In the genomic region with DNA sequence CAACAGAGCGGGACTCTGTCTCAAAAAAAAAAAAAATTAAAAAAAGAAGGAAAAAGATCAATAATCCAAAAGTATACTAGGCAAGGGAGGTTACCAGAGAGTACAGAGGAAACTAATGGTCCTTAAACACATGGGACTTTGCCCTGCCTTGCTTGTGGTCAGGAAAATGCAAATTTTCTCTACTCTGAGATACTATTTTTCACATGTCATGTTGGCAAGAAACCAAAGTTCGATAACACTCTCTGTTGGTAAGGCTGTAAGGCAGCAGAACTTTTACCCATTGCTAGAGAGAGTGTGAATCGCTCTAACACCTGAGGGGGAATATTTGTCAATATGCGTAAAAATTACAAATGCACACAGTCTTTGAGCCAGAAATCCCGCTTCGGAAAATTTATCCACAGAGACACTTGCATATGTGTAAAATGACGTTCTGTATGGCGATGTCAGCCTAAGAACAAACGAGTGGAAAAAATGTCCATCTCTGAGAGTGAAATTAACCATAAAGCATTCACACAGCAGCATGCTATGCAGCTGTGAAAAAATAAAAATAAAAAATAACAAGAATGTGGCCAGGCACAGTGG, we compare ENCODE assay signal across 11 cellular contexts. TPM values are rescaled to one million over a fixed set of nuclear protein-coding genes. Genes with fewer than 3 reads are reported as not detected.
DNase-seq lines count a peak whose midpoint lies in the region; ATAC-seq and TF ChIP-seq lines count a peak whose summit lies in the region.
"Had no signal": no experiment of that assay in that cellular context is flagged by ENCODE, and none has a peak within 500 bp of the region (broad histone marks: within the 10 kb centered on the region; RNA-seq: fewer than 3 reads in every experiment).

No MANE protein-coding gene starts in this region.

- TF ChIP-seq CTCF in PC-3 (conservative IDR thresholded peaks at IDR 0.05; ENCODE audit: low read depth, low read length), result no peak

- CTCF ChIA-PET in PC-3 (lab: Charles Lee), result no interaction called here

- no peak overlapping the region for H2AFZ ChIP-seq in PC-3 (ENCODE audit: low read length)

- H3K9me3 Mint-ChIP-seq in memory B cell, result no peaks in the 10 kb centered on the region
- no peaks in the 10 kb centered on the region for H3K9me3 Mint-ChIP-seq in T-helper 2 cell treated with Interferon-gamma antibody and Interleukin-4, amounts not matched to agents 5 μg/mL and 100 μg/mL, for 36 hours

- H3K36me3 ChIP-seq in PC-3 (ENCODE audit: low read depth, low read length), result no peaks in the 10 kb centered on the region

- DNase-seq in memory B cell (ENCODE audit: low spot score in 2 of 2), result peak in 1 of 2 donors; percentile 52
- DNase-seq in PC-3, result no peak
- DNase-seq in stimulated activated CD8-positive, alpha-beta memory T cell treated with anti-CD3 and anti-CD28 coated beads, Interleukin-4, amount 100 ng/mL, for 48 hours, result no peak
- no peak for DNase-seq in cortex of kidney (lab: John Stamatoyannopoulos, UW)
- no peak for DNase-seq in T-helper 2 cell treated with Interferon-gamma antibody and Interleukin-4, amounts not matched to agents 5 μg/mL and 100 μg/mL, for 36 hours (ENCODE audit: low spot score)

- no peaks in the 10 kb centered on the region for H3K4me1 ChIP-seq in PC-3 (ENCODE audit: insufficient read depth, low read length)

- H3K36me3 Mint-ChIP-seq in memory B cell, result no peaks in the 10 kb centered on the region
- H3K36me3 Mint-ChIP-seq in T-helper 2 cell treated with Interferon-gamma antibody and Interleukin-4, amounts not matched to agents 5 μg/mL and 100 μg/mL, for 36 hours (ENCODE audit: low read depth), result no peaks in the 10 kb centered on the region

- ATAC-seq in GM18861 (IDR thresholded peaks at IDR 0.05; ENCODE audit: unreplicated experiment), result peak; percentile 85
- ATAC-seq in GM21723 (IDR thresholded peaks at IDR 0.05; ENCODE audit: unreplicated experiment), result peak; percentile 80
- ATAC-seq in HG03558 (IDR thresholded peaks at IDR 0.05; ENCODE audit: extremely low read depth, unreplicated experiment), result peak; percentile 62
- peak; percentile 91 for ATAC-seq in memory B cell (ENCODE audit: low read depth)
- ATAC-seq in PC-3, result no peak

- H3K27ac Mint-ChIP-seq in memory B cell, result peak overlapping the region; percentile 91
- no peak overlapping the region for H3K27ac Mint-ChIP-seq in T-helper 2 cell treated with Interferon-gamma antibody and Interleukin-4, amounts not matched to agents 5 μg/mL and 100 μg/mL, for 36 hours

- BruUV-seq in PC-3 (replicated peaks; lab: Mats Ljungman, UMichigan), result no TSS peak

- POLR2A ChIA-PET in PC-3 (lab: Charles Lee; ENCODE audit: unreplicated experiment), result no interaction called here

- H3K27me3 ChIP-seq in PC-3 (ENCODE audit: low read length), result no peaks in the 10 kb centered on the region

- no peaks in the 10 kb centered on the region for H4K20me1 ChIP-seq in PC-3 (ENCODE audit: low read length)

- H3K79me2 ChIP-seq in PC-3 (ENCODE audit: low read length), result no peaks in the 10 kb centered on the region

- no peaks in the 10 kb centered on the region for H3K9me3 ChIP-seq in PC-3 (ENCODE audit: low read length)

- peaks cover 23% of the 10 kb centered on the region for H3K4me1 Mint-ChIP-seq in memory B cell
- peaks cover 7% of the 10 kb centered on the region for H3K4me1 Mint-ChIP-seq in T-helper 2 cell treated with Interferon-gamma antibody and Interleukin-4, amounts not matched to agents 5 μg/mL and 100 μg/mL, for 36 hours (ENCODE audit: low read depth)

- no peak overlapping the region for H3K9ac ChIP-seq in PC-3 (ENCODE audit: low read length)

- intact Hi-C loops in PC-3 (cut with micrococcal nuclease), result no loop called here

- H3K27me3 Mint-ChIP-seq in memory B cell, result no peaks in the 10 kb centered on the region
- H3K27me3 Mint-ChIP-seq in T-helper 2 cell treated with Interferon-gamma antibody and Interleukin-4, amounts not matched to agents 5 μg/mL and 100 μg/mL, for 36 hours (ENCODE audit: low read depth), result no peaks in the 10 kb centered on the region

- no peaks in the 10 kb centered on the region for H3K9me2 ChIP-seq in PC-3 (replicated peaks; ENCODE audit: low read length)

- H3F3A ChIP-seq in PC-3 (ENCODE audit: low read length, unreplicated experiment), result no peaks in the 10 kb centered on the region

- H3K27ac ChIP-seq in PC-3 (ENCODE audit: low read length), result no peak overlapping the region

- peak overlapping the region; percentile 77 for H3K4me3 Mint-ChIP-seq in memory B cell
- H3K4me3 Mint-ChIP-seq in T-helper 2 cell treated with Interferon-gamma antibody and Interleukin-4, amounts not matched to agents 5 μg/mL and 100 μg/mL, for 36 hours, result no peak overlapping the region

- H3K4me3 ChIP-seq in PC-3 (ENCODE audit: low read length), result no peak overlapping the region
- H3K4me3 ChIP-seq: smooth muscle cell had no signal

- H3K4me2 ChIP-seq in PC-3 (ENCODE audit: low read length), result no peak overlapping the region
- H3K4me2 ChIP-seq: smooth muscle cell had no signal

RNA-seq across cellular contexts. Expression of a gene that starts 9.4 kb away (rescaled TPM):
- total RNA-seq in PC-3 (2014; rRNA removed), result 7.5 and 9.2 TPM in 2 replicates

RNA-seq across cellular contexts. Expression of a gene that starts 12.4 kb away (rescaled TPM):
- total RNA-seq in PC-3 (2014; rRNA removed), result not detected in 2 replicates
- total RNA-seq: G401, kidney epithelial cell, smooth muscle cell had no signal

RNA-seq across cellular contexts. Expression of a gene that starts 16.0 kb away (rescaled TPM):
- total RNA-seq in PC-3 (2014; rRNA removed), result 14.2 and 14.7 TPM in 2 replicates

RNA-seq across cellular contexts. Expression of a gene that starts 46.3 kb away (rescaled TPM):
- 2.3 and 4.8 TPM in 2 replicates for total RNA-seq in PC-3 (2014; rRNA removed)
- total RNA-seq: kidney epithelial cell, smooth muscle cell had no signal

RNA-seq across cellular contexts. Expression of a gene that starts 57.0 kb away (rescaled TPM):
- 6.1 and 7.8 TPM in 2 replicates for total RNA-seq in PC-3 (2014; rRNA removed)
